In genomic region chr15:55250392-55250791, GRCh38 we compare ENCODE assay signal across 10 cellular contexts. TPM values are rescaled to one million over a fixed set of nuclear protein-coding genes. Genes with fewer than 3 reads are reported as not detected.
A peak's percentile ranks its signal among the peaks of the same experiment; 100 is the strongest.
DNase-seq lines count a peak whose midpoint lies in the region; ATAC-seq and TF ChIP-seq lines count a peak whose summit lies in the region.
"Had no signal": no experiment of that assay in that cellular context is flagged by ENCODE, and none has a peak within 500 bp of the region (broad histone marks: within the 10 kb centered on the region; RNA-seq: fewer than 3 reads in every experiment).

No MANE protein-coding gene starts in this region.

- H3K4me1 ChIP-seq in transverse colon, result peaks cover 17 to 56% (median 24%) of the 10 kb centered on the region in 4 donors

- H3K9me3 Mint-ChIP-seq in activated naive CD4-positive, alpha-beta T cell treated with anti-CD3 and anti-CD28 coated beads for 36 hours, result no peaks in the 10 kb centered on the region

- peaks cover 35% of the 10 kb centered on the region for H3K36me3 Mint-ChIP-seq in activated naive CD4-positive, alpha-beta T cell treated with anti-CD3 and anti-CD28 coated beads for 36 hours (ENCODE audit: low read depth)

- H3K27ac ChIP-seq in transverse colon, result peak overlapping the region; percentile 63 to 73 (median 68)
- H3K27ac ChIP-seq: brain microvascular endothelial cell, SK-N-MC had no signal

- 30 to 53% methylated on average over 2 of the region's 2 CpGs for WGBS in transverse colon (ENCODE audit: low coverage in 1 of 2), 2 donors

- H3K9me3 ChIP-seq in transverse colon, result no peaks in the 10 kb centered on the region

- no peak for TF ChIP-seq EP300 in transverse colon (IDR thresholded peaks at IDR 0.05; ENCODE audit: low read depth)

- in situ Hi-C loops in transverse colon (cut with MboI; ENCODE audit: low pct_ligation_motif_present in 1 of 4, low pct_unique_long_range_greater_than_20kb in 1 of 4, low sequenced_read_pairs in 3 of 4), result no loop called here

- intact Hi-C loops in activated naive CD4-positive, alpha-beta T cell treated with anti-CD3 and anti-CD28 coated beads for 36 hours (cut with micrococcal nuclease), result no loop called here
- intact Hi-C loops in transverse colon (cut with DNase I; ENCODE audit: low total_unique reads), result no loop called here

- no peak for TF ChIP-seq CTCF in transverse colon (IDR thresholded peaks at IDR 0.05)
- TF ChIP-seq CTCF in GM20000 (IDR thresholded peaks at IDR 0.05; ENCODE audit: extremely low read depth, missing control alignments), result no peak

- no peak overlapping the region for H3K4me3 Mint-ChIP-seq in activated naive CD4-positive, alpha-beta T cell treated with anti-CD3 and anti-CD28 coated beads for 36 hours

- TF ChIP-seq POLR2A in transverse colon (IDR thresholded peaks at IDR 0.05), result no peak

- H3K4me3 ChIP-seq in transverse colon, result no peak overlapping the region
- H3K4me3 ChIP-seq: SK-N-MC had no signal

- CTCF ChIA-PET in activated naive CD4-positive, alpha-beta T cell treated with anti-CD3 and anti-CD28 coated beads for 36 hours (lab: Charles Lee), result interaction anchor here (0.6 to 1.1 kb wide), 2 partner anchors 19 to 81 kb away, joined by 3 to 4 read pairs; no protein-coding TSS in a partner anchor

- H3K27me3 ChIP-seq in transverse colon, result no peaks in the 10 kb centered on the region
- H3K27me3 ChIP-seq: brain microvascular endothelial cell had no signal

- H3K4me1 Mint-ChIP-seq in activated naive CD4-positive, alpha-beta T cell treated with anti-CD3 and anti-CD28 coated beads for 36 hours (ENCODE audit: low read depth), result peaks cover 68% of the 10 kb centered on the region

- DNase-seq in activated naive CD4-positive, alpha-beta T cell treated with anti-CD3 and anti-CD28 coated beads for 36 hours, result no peak
- no peak for DNase-seq in activated naive CD4-positive, alpha-beta T cell treated with Interleukin-2 at 50 U/mL for 16 hours
- DNase-seq in SKM-1 treated with dmso at 0.1 percent for 144 hours (lab: John Stamatoyannopoulos, UW; ENCODE audit: unreplicated experiment), result peak; percentile 93
- DNase-seq in foreskin melanocyte, result peak; percentile 73
- DNase-seq in transverse colon, result peak; percentile 18
- no peak for DNase-seq in NCI-H748 treated with DMSO at 0.1 percent for 48 hours (lab: John Stamatoyannopoulos, UW)
- DNase-seq in GM20000 (ENCODE audit: low spot score), result no peak
- DNase-seq: brain microvascular endothelial cell had no signal

- no peaks in the 10 kb centered on the region for H3K27me3 Mint-ChIP-seq in activated naive CD4-positive, alpha-beta T cell treated with anti-CD3 and anti-CD28 coated beads for 36 hours (ENCODE audit: low read depth)

- H3K36me3 ChIP-seq in transverse colon, result no peaks in the 10 kb centered on the region
- H3K36me3 ChIP-seq: brain microvascular endothelial cell had no signal

- ATAC-seq in GM19467 (IDR thresholded peaks at IDR 0.05; ENCODE audit: unreplicated experiment), result no peak

- peak overlapping the region; percentile 72 for H3K27ac Mint-ChIP-seq in activated naive CD4-positive, alpha-beta T cell treated with anti-CD3 and anti-CD28 coated beads for 36 hours

RNA-seq across cellular contexts. Expression of gene RAB27A, which starts 39.2 kb away (rescaled TPM):
- 100 to 1,000 TPM; 119 to 124 TPM for total RNA-seq in activated naive CD4-positive, alpha-beta T cell treated with anti-CD3 and anti-CD28 coated beads for 36 hours
- 10 to 100 TPM in 3 of 4 donors, 1 to 10 TPM in 1; 9.4 to 65.7 (median 24.1) TPM for total RNA-seq in transverse colon

RNA-seq across cellular contexts. Expression of gene RSL24D1, which starts 53.7 kb away (rescaled TPM):
- 100 to 1,000 TPM; 201 to 209 TPM for total RNA-seq in activated naive CD4-positive, alpha-beta T cell treated with anti-CD3 and anti-CD28 coated beads for 36 hours
- 10 to 100 TPM; 10.1 to 65.3 (median 29.9) TPM for total RNA-seq in transverse colon

Comparison
In these comparisons a context has a peak if more than half of its experiments do, and no peak if none do; other contexts are left out.
1. DNase-seq: peak in SKM-1 treated with dmso at 0.1 percent for 144 hours (single experiment), foreskin melanocyte (single experiment) and transverse colon (single experiment); none in activated naive CD4-positive, alpha-beta T cell treated with anti-CD3 and anti-CD28 coated beads for 36 hours (single experiment), activated naive CD4-positive, alpha-beta T cell treated with Interleukin-2 at 50 U/mL for 16 hours (single experiment), NCI-H748 treated with DMSO at 0.1 percent for 48 hours (single experiment) and GM20000 (single experiment).